In genomic region chr3:8972614-8973013, GRCh38 we compare ENCODE assay signal across 10 cellular contexts. TPM values are rescaled to one million over a fixed set of nuclear protein-coding genes. Genes with fewer than 3 reads are reported as not detected.
A peak's percentile ranks its signal among the peaks of the same experiment; 100 is the strongest.
DNase-seq lines count a peak whose midpoint lies in the region; ATAC-seq and TF ChIP-seq lines count a peak whose summit lies in the region.
"Had no signal": no experiment of that assay in that cellular context is flagged by ENCODE, and none has a peak within 500 bp of the region (broad histone marks: within the 10 kb centered on the region; RNA-seq: fewer than 3 reads in every experiment).

No MANE protein-coding gene starts in this region.

- H3K9me3 Mint-ChIP-seq in activated naive CD4-positive, alpha-beta T cell treated with anti-CD3 and anti-CD28 coated beads, Interleukin-2, amount 50 U/mL, for 72 hours: no peaks in the 10 kb centered on the region

- no peaks in the 10 kb centered on the region for H3K36me3 Mint-ChIP-seq in activated naive CD4-positive, alpha-beta T cell treated with anti-CD3 and anti-CD28 coated beads, Interleukin-2, amount 50 U/mL, for 72 hours

- no peak for TF ChIP-seq CTCF in brain microvascular endothelial cell (IDR thresholded peaks at IDR 0.05; ENCODE audit: low read depth, low read length, missing control alignments)

- H3K4me3 ChIP-seq in MG63 (no peak overlapping the region), brain microvascular endothelial cell (ENCODE audit: low read depth, low read length) (no peak overlapping the region)

- in situ Hi-C loops in brain microvascular endothelial cell (cut with HindIII; ENCODE audit: low pct_ligation_motif_present, low sequenced_read_pairs): no loop called here

- no peak overlapping the region for H3K27ac ChIP-seq in brain microvascular endothelial cell
- H3K27ac ChIP-seq: KMS-11 had no signal

- peak; percentile 51 to 82 for ATAC-seq in activated naive CD4-positive, alpha-beta T cell treated with anti-CD3 and anti-CD28 coated beads, Interleukin-2, amount 50 U/mL, for 72 hours
- ATAC-seq in GM21717 (IDR thresholded peaks at IDR 0.05; ENCODE audit: unreplicated experiment): no peak

- no peak overlapping the region for H3K27ac Mint-ChIP-seq in activated naive CD4-positive, alpha-beta T cell treated with anti-CD3 and anti-CD28 coated beads, Interleukin-2, amount 50 U/mL, for 72 hours

- no peaks in the 10 kb centered on the region for H3K36me3 ChIP-seq in MG63
- no peaks in the 10 kb centered on the region for H3K36me3 ChIP-seq in brain microvascular endothelial cell (replicated peaks)

- H3K27me3 ChIP-seq in MG63 (no peaks in the 10 kb centered on the region), brain microvascular endothelial cell (replicated peaks) (peaks cover 2% of the 10 kb centered on the region)

- H3K9me3 ChIP-seq in MG63: no peaks in the 10 kb centered on the region

- DNase-seq in activated naive CD4-positive, alpha-beta T cell treated with anti-CD3 and anti-CD28 coated beads, Interleukin-2, amount 50 U/mL, for 72 hours (ENCODE audit: low spot score in 2 of 2): no peak
- DNase-seq in activated naive CD4-positive, alpha-beta T cell (lab: John Stamatoyannopoulos, UW): no peak
- DNase-seq in MG63 (peak; percentile 10), brain microvascular endothelial cell (peak; percentile 52), renal cortical epithelial cell (ENCODE audit: low read depth) (peak; percentile 40), germinal center (ENCODE audit: low spot score) (no peak)
- no peak for DNase-seq in activated CD8-positive, alpha-beta memory T cell treated with anti-CD3 and anti-CD28 coated beads, Interleukin-2, amount 50 U/mL, for 4 hours
- DNase-seq: C1 segment of cervical spinal cord had no signal

RNA-seq across cellular contexts. Expression of gene RAD18, which starts 9.3 kb away (rescaled TPM):
- total RNA-seq in activated naive CD4-positive, alpha-beta T cell treated with anti-CD3 and anti-CD28 coated beads, Interleukin-2, amount 50 U/mL, for 72 hours: 10 to 100 TPM; 51.6 to 69.2 TPM
- total RNA-seq in MG63 (2014; rRNA removed; shearing (Covaris generic); ENCODE audit: low replicate concordance): 8.5 and 11.0 TPM in 2 replicates
- 10.9 and 14.2 TPM in 2 replicates for total RNA-seq in renal cortical epithelial cell

Comparison
In these comparisons a context has a peak if more than half of its experiments do, and no peak if none do; other contexts are left out.
1. DNase-seq: peak in MG63 (single experiment), brain microvascular endothelial cell (single experiment) and renal cortical epithelial cell (single experiment); none in activated naive CD4-positive, alpha-beta T cell treated with anti-CD3 and anti-CD28 coated beads, Interleukin-2, amount 50 U/mL, for 72 hours (0 of 2), activated naive CD4-positive, alpha-beta T cell (0 of 4), germinal center (single experiment) and activated CD8-positive, alpha-beta memory T cell treated with anti-CD3 and anti-CD28 coated beads, Interleukin-2, amount 50 U/mL, for 4 hours (single experiment).